Comparison of ENCODE assay signal across 20 cellular contexts in genomic region chr3:111724694-111725093, GRCh38. TPM values are rescaled to one million over a fixed set of nuclear protein-coding genes. Genes with fewer than 3 reads are reported as not detected.
DNase-seq lines count a peak whose midpoint lies in the region; ATAC-seq and TF ChIP-seq lines count a peak whose summit lies in the region.
"Had no signal": no experiment of that assay in that cellular context is flagged by ENCODE, and none has a peak within 500 bp of the region (broad histone marks: within the 10 kb centered on the region; RNA-seq: fewer than 3 reads in every experiment).

No MANE protein-coding gene starts in this region.

- H3K9me3 ChIP-seq in PC-9 (ENCODE audit: insufficient read depth, low read depth), result no peaks in the 10 kb centered on the region; the same call in 1 of the 2 replicates
- H3K9me3 ChIP-seq: BLaER1 treated with 17β-estradiol and CSF1 and Interleukin-3, amounts not matched to agents 10 nM and 100 nM; HAP-1 had no signal

- H3K4me3 Mint-ChIP-seq in nephron, result no peak overlapping the region
- H3K4me3 Mint-ChIP-seq in WTC11, result no peak overlapping the region
- H3K4me3 Mint-ChIP-seq: B cell; CD4-positive, CD25-positive, alpha-beta regulatory T cell; CD8-positive, alpha-beta memory T cell had no signal

- H3K36me3 Mint-ChIP-seq in nephron (ENCODE audit: low read depth) (peaks cover 4% of the 10 kb centered on the region), WTC11 (no peaks in the 10 kb centered on the region)

- TF ChIP-seq CTCF in KMS-11 (conservative IDR thresholded peaks at IDR 0.05; ENCODE audit: low read depth, low read length) (no peak), PC-9 (conservative IDR thresholded peaks at IDR 0.05) (no peak), nephron (IDR thresholded peaks at IDR 0.05; ENCODE audit: unreplicated experiment in 3 of 3) (no peak), WTC11 (IDR thresholded peaks at IDR 0.05) (no peak)

- no peaks in the 10 kb centered on the region for H3K9me2 ChIP-seq in PC-9 (ENCODE audit: insufficient read depth)

- H3K27me3 ChIP-seq in KMS-11 (ENCODE audit: insufficient read depth, low read depth) (no peaks in the 10 kb centered on the region), PC-9 (ENCODE audit: insufficient read depth, low read depth) (no peaks in the 10 kb centered on the region)
- H3K27me3 ChIP-seq: BLaER1 treated with 17β-estradiol and CSF1 and Interleukin-3, amounts not matched to agents 10 nM and 100 nM had no signal

- H3K79me2 ChIP-seq in KMS-11 (ENCODE audit: insufficient read depth, low read depth), result no peaks in the 10 kb centered on the region
- H3K79me2 ChIP-seq in PC-9 (ENCODE audit: low read depth), result no peaks in the 10 kb centered on the region

- CTCF ChIA-PET in PC-9 (lab: Charles Lee), result interaction anchor here (0.6 kb wide), 1 partner anchor 9 kb away, joined by 3 read pairs; no protein-coding TSS in a partner anchor
- CTCF ChIA-PET in WTC11 (lab: Charles Lee), result interaction anchor here (0.7 to 1.4 kb wide), 3 partner anchors 9 to 289 kb away, joined by 3 to 4 read pairs (median 3); no protein-coding TSS in a partner anchor

- no peaks in the 10 kb centered on the region for H3K36me3 ChIP-seq in KMS-11 (ENCODE audit: insufficient read depth)
- peaks cover 14% of the 10 kb centered on the region; the same call in 1 of the 2 replicates for H3K36me3 ChIP-seq in PC-9 (ENCODE audit: low read depth)
- H3K36me3 ChIP-seq: HAP-1 had no signal

- no peak for DNase-seq in PC-9
- DNase-seq in WTC11 (ENCODE audit: low spot score), result no peak
- no peak for DNase-seq in T-helper 2 cell
- DNase-seq: CD4-positive, CD25-positive, alpha-beta regulatory T cell; CD8-positive, alpha-beta memory T cell; COR-L47; DMS 273 treated with DMSO at 0.1 percent for 48 hours; DMS53; DND-41; EL; GM23248 had no signal

- BruUV-seq in PC-9 (replicated peaks; lab: Mats Ljungman, UMichigan), result no TSS peak

- intact Hi-C loops in PC-9 (cut with micrococcal nuclease; ENCODE audit: unreplicated experiment), result no loop called here

- ATAC-seq in HG03354 (IDR thresholded peaks at IDR 0.05; ENCODE audit: poor library complexity, severe bottlenecking, unreplicated experiment) (no peak), WTC11 (no peak)
- ATAC-seq: GM12878 had no signal

- H3K9ac ChIP-seq in KMS-11, result no peak overlapping the region
- H3K9ac ChIP-seq: BLaER1 treated with 17β-estradiol and CSF1 and Interleukin-3, amounts not matched to agents 10 nM and 100 nM had no signal

- H2AFZ ChIP-seq in KMS-11 (ENCODE audit: low read depth) (no peak overlapping the region), PC-9 (no peak overlapping the region)
- H2AFZ ChIP-seq: GM23248 had no signal

- no peaks in the 10 kb centered on the region for H3K9me3 Mint-ChIP-seq in nephron
- H3K9me3 Mint-ChIP-seq in WTC11, result no peaks in the 10 kb centered on the region
- H3K9me3 Mint-ChIP-seq: CD4-positive, CD25-positive, alpha-beta regulatory T cell; CD8-positive, alpha-beta memory T cell had no signal

- H3K27me3 Mint-ChIP-seq in nephron (ENCODE audit: low read depth) (no peaks in the 10 kb centered on the region), WTC11 (ENCODE audit: low read depth) (no peaks in the 10 kb centered on the region)
- H3K27me3 Mint-ChIP-seq: B cell; CD4-positive, CD25-positive, alpha-beta regulatory T cell; CD8-positive, alpha-beta memory T cell had no signal

- H3K4me1 Mint-ChIP-seq in nephron, result peaks cover 63% of the 10 kb centered on the region
- peaks cover 12% of the 10 kb centered on the region for H3K4me1 Mint-ChIP-seq in WTC11
- H3K4me1 Mint-ChIP-seq: B cell had no signal

- no peaks in the 10 kb centered on the region for H4K20me1 ChIP-seq in KMS-11 (ENCODE audit: insufficient read depth)
- no peaks in the 10 kb centered on the region for H4K20me1 ChIP-seq in PC-9 (ENCODE audit: insufficient read depth)
- H4K20me1 ChIP-seq: BLaER1 treated with 17β-estradiol and CSF1 and Interleukin-3, amounts not matched to agents 10 nM and 100 nM had no signal

- H3K4me1 ChIP-seq in KMS-11 (ENCODE audit: low read depth, poor library complexity, severe bottlenecking), result peaks cover 29% of the 10 kb centered on the region
- peaks cover 39% of the 10 kb centered on the region for H3K4me1 ChIP-seq in PC-9 (replicated peaks; ENCODE audit: insufficient read depth)
- H3K4me1 ChIP-seq: BLaER1 treated with 17β-estradiol and CSF1 and Interleukin-3, amounts not matched to agents 10 nM and 100 nM had no signal

- peak overlapping the region in 2 of 3 experiments; percentile 88 to 91 for H3K27ac Mint-ChIP-seq in nephron
- H3K27ac Mint-ChIP-seq in WTC11, result no peak overlapping the region
- H3K27ac Mint-ChIP-seq: B cell had no signal

- POLR2A ChIA-PET in PC-9 (lab: Charles Lee; ENCODE audit: unreplicated experiment), result no interaction called here
- POLR2A ChIA-PET in WTC11 (lab: Charles Lee), result no interaction called here

- H3K4me3 ChIP-seq in KMS-11 (IDR thresholded peaks at IDR 0.05; ENCODE audit: insufficient read depth, low read depth, low read length), result no peak overlapping the region
- no peak overlapping the region for H3K4me3 ChIP-seq in PC-9
- H3K4me3 ChIP-seq: BLaER1 treated with 17β-estradiol and CSF1 and Interleukin-3, amounts not matched to agents 10 nM and 100 nM; GM12878; GM23248; HAP-1 had no signal

- peaks cover 25% of the 10 kb centered on the region; the same call in 1 of the 2 replicates for H3F3A ChIP-seq in PC-9 (ENCODE audit: insufficient read depth, low read depth)

- H3K27ac ChIP-seq in KMS-11, result no peak overlapping the region
- 0 out of 2 replicates have a peak overlapping the region, but pooled peaks have one; percentile 74 for H3K27ac ChIP-seq in PC-9
- H3K27ac ChIP-seq: BLaER1 treated with 17β-estradiol and CSF1 and Interleukin-3, amounts not matched to agents 10 nM and 100 nM; HL-60 had no signal

- H3K4me2 ChIP-seq in KMS-11 (peak overlapping the region; percentile 73; the same call in 1 of the 2 replicates), PC-9 (no peak overlapping the region)
- H3K4me2 ChIP-seq: BLaER1 treated with 17β-estradiol and CSF1 and Interleukin-3, amounts not matched to agents 10 nM and 100 nM had no signal

TF ChIP-seq in WTC11, 78 proteins besides CTCF, POLR2A, EP300 and RAD21:
- TF ChIP-seq MLX (CRISPR knock-in tag; IDR thresholded peaks at IDR 0.05), result no peak
- no peak for TF ChIP-seq CREB1 (CRISPR knock-in tag; IDR thresholded peaks at IDR 0.05)
- TF ChIP-seq ZNF281 (CRISPR knock-in tag; IDR thresholded peaks at IDR 0.05), result no peak
- no peak for TF ChIP-seq ZNF138 (CRISPR knock-in tag; conservative IDR thresholded peaks at IDR 0.05)
- no peak for TF ChIP-seq NFE2L1 (CRISPR knock-in tag; IDR thresholded peaks at IDR 0.05)

RNA-seq across cellular contexts. Expression of gene PLCXD2, which starts 50.2 kb away (rescaled TPM):
- total RNA-seq in PC-9 (2021) (14.5 and 16.3 TPM in 2 replicates), WTC11 (2021) (1.8 to 2.4 TPM (median 2.3 TPM) in 3 replicates)
- total RNA-seq: G401 had no signal
